Comparison of ENCODE assay signal across 1 cellular context in the genomic region with DNA sequence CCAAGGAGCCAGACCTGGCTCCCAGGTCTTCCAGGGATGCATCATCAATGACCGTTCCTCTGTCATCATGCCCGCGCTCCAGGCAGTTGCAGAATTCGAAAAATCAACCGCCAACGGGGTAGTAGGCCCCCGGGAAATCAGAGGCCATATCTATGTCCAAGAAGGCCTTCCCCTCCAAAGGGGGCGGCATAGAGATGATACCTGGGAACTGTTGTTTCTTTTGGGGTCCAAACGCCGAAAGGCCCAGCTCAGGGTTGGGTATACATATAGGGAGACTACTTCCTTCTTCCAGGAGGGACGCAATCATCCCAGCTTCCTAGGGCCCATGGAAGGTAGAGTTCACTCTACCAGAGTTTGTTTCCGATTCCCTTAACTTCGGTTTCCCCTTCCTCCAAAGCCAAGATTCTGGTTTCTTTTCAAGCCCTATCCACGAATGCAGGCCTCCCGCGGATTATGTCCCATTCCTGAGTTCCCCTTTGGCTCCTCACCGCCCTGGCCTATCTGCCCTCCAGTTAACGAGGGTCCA.
A peak's percentile ranks its signal among the peaks of the same experiment; 100 is the strongest.
TF ChIP-seq lines count a peak whose summit lies in the region.

No MANE protein-coding gene starts in this region.

TF ChIP-seq in HepG2, 621 proteins besides CTCF, POLR2A, EP300 and RAD21 (continued from another document):
- no peak for TF ChIP-seq HNRNPUL1 (IDR thresholded peaks at IDR 0.05; ENCODE audit: low read depth, low read length)
- TF ChIP-seq MZF1 (CRISPR knock-in tag; IDR thresholded peaks at IDR 0.05; ENCODE audit: borderline replicate concordance), result no peak
- TF ChIP-seq, protein P1, sequence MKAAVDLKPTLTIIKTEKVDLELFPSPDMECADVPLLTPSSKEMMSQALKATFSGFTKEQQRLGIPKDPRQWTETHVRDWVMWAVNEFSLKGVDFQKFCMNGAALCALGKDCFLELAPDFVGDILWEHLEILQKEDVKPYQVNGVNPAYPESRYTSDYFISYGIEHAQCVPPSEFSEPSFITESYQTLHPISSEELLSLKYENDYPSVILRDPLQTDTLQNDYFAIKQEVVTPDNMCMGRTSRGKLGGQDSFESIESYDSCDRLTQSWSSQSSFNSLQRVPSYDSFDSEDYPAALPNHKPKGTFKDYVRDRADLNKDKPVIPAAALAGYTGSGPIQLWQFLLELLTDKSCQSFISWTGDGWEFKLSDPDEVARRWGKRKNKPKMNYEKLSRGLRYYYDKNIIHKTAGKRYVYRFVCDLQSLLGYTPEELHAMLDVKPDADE (CRISPR knock-in tag; IDR thresholded peaks at IDR 0.05), result no peak
- no peak for TF ChIP-seq ZSCAN31 (CRISPR knock-in tag; IDR thresholded peaks at IDR 0.05; ENCODE audit: low read depth)
- no peak for TF ChIP-seq MED13 (CRISPR knock-in tag; IDR thresholded peaks at IDR 0.05)
- TF ChIP-seq, protein P2, sequence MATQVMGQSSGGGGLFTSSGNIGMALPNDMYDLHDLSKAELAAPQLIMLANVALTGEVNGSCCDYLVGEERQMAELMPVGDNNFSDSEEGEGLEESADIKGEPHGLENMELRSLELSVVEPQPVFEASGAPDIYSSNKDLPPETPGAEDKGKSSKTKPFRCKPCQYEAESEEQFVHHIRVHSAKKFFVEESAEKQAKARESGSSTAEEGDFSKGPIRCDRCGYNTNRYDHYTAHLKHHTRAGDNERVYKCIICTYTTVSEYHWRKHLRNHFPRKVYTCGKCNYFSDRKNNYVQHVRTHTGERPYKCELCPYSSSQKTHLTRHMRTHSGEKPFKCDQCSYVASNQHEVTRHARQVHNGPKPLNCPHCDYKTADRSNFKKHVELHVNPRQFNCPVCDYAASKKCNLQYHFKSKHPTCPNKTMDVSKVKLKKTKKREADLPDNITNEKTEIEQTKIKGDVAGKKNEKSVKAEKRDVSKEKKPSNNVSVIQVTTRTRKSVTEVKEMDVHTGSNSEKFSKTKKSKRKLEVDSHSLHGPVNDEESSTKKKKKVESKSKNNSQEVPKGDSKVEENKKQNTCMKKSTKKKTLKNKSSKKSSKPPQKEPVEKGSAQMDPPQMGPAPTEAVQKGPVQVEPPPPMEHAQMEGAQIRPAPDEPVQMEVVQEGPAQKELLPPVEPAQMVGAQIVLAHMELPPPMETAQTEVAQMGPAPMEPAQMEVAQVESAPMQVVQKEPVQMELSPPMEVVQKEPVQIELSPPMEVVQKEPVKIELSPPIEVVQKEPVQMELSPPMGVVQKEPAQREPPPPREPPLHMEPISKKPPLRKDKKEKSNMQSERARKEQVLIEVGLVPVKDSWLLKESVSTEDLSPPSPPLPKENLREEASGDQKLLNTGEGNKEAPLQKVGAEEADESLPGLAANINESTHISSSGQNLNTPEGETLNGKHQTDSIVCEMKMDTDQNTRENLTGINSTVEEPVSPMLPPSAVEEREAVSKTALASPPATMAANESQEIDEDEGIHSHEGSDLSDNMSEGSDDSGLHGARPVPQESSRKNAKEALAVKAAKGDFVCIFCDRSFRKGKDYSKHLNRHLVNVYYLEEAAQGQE (IDR thresholded peaks at IDR 0.05; ENCODE audit: borderline replicate concordance in 1 of 2, low read depth in 1 of 2, low read length in 2 of 2), result no peak
- TF ChIP-seq, protein P3, sequence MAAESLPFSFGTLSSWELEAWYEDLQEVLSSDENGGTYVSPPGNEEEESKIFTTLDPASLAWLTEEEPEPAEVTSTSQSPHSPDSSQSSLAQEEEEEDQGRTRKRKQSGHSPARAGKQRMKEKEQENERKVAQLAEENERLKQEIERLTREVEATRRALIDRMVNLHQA (CRISPR knock-in tag; IDR thresholded peaks at IDR 0.05), result no peak
- 0 out of 2 replicates have a peak, but pooled peaks have one; percentile 7 for TF ChIP-seq CBX5 (CRISPR knock-in tag; IDR thresholded peaks at IDR 0.05; ENCODE audit: borderline replicate concordance)
- no peak for TF ChIP-seq ZNF138 (CRISPR knock-in tag; IDR thresholded peaks at IDR 0.05; ENCODE audit: low read depth)
- no peak for TF ChIP-seq NFYC (CRISPR knock-in tag; IDR thresholded peaks at IDR 0.05)
- no peak for TF ChIP-seq RAD51 (IDR thresholded peaks at IDR 0.05; ENCODE audit: borderline replicate concordance)
- peak; percentile 68 for TF ChIP-seq SP4 (CRISPR knock-in tag; IDR thresholded peaks at IDR 0.05)
- TF ChIP-seq STAG1 (CRISPR knock-in tag; IDR thresholded peaks at IDR 0.05), result no peak
- TF ChIP-seq ZC3H4 (CRISPR knock-in tag; IDR thresholded peaks at IDR 0.05; ENCODE audit: borderline replicate concordance), result no peak
- TF ChIP-seq, protein P4, sequence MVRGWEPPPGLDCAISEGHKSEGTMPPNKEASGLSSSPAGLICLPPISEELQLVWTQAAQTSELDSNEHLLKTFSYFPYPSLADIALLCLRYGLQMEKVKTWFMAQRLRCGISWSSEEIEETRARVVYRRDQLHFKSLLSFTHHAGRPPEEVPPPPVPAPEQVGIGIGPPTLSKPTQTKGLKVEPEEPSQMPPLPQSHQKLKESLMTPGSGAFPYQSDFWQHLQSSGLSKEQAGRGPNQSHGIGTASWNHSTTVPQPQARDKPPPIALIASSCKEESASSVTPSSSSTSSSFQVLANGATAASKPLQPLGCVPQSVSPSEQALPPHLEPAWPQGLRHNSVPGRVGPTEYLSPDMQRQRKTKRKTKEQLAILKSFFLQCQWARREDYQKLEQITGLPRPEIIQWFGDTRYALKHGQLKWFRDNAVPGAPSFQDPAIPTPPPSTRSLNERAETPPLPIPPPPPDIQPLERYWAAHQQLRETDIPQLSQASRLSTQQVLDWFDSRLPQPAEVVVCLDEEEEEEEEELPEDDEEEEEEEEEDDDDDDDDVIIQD (CRISPR knock-in tag; IDR thresholded peaks at IDR 0.05; ENCODE audit: low read depth), result no peak
- TF ChIP-seq, protein P5, sequence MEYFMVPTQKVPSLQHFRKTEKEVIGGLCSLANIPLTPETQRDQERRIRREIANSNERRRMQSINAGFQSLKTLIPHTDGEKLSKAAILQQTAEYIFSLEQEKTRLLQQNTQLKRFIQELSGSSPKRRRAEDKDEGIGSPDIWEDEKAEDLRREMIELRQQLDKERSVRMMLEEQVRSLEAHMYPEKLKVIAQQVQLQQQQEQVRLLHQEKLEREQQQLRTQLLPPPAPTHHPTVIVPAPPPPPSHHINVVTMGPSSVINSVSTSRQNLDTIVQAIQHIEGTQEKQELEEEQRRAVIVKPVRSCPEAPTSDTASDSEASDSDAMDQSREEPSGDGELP (IDR thresholded peaks at IDR 0.05; ENCODE audit: borderline replicate concordance, low read depth), result no peak
- TF ChIP-seq ZNF121 (CRISPR knock-in tag; IDR thresholded peaks at IDR 0.05), result no peak
- TF ChIP-seq, protein P6, sequence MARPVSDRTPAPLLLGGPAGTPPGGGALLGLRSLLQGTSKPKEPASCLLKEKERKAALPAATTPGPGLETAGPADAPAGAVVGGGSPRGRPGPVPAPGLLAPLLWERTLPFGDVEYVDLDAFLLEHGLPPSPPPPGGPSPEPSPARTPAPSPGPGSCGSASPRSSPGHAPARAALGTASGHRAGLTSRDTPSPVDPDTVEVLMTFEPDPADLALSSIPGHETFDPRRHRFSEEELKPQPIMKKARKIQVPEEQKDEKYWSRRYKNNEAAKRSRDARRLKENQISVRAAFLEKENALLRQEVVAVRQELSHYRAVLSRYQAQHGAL (CRISPR knock-in tag; IDR thresholded peaks at IDR 0.05; ENCODE audit: not compliant biosample characterization), result no peak
- TF ChIP-seq, protein P7, sequence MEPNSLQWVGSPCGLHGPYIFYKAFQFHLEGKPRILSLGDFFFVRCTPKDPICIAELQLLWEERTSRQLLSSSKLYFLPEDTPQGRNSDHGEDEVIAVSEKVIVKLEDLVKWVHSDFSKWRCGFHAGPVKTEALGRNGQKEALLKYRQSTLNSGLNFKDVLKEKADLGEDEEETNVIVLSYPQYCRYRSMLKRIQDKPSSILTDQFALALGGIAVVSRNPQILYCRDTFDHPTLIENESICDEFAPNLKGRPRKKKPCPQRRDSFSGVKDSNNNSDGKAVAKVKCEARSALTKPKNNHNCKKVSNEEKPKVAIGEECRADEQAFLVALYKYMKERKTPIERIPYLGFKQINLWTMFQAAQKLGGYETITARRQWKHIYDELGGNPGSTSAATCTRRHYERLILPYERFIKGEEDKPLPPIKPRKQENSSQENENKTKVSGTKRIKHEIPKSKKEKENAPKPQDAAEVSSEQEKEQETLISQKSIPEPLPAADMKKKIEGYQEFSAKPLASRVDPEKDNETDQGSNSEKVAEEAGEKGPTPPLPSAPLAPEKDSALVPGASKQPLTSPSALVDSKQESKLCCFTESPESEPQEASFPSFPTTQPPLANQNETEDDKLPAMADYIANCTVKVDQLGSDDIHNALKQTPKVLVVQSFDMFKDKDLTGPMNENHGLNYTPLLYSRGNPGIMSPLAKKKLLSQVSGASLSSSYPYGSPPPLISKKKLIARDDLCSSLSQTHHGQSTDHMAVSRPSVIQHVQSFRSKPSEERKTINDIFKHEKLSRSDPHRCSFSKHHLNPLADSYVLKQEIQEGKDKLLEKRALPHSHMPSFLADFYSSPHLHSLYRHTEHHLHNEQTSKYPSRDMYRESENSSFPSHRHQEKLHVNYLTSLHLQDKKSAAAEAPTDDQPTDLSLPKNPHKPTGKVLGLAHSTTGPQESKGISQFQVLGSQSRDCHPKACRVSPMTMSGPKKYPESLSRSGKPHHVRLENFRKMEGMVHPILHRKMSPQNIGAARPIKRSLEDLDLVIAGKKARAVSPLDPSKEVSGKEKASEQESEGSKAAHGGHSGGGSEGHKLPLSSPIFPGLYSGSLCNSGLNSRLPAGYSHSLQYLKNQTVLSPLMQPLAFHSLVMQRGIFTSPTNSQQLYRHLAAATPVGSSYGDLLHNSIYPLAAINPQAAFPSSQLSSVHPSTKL (CRISPR knock-in tag; IDR thresholded peaks at IDR 0.05), result no peak
